Comparison of ENCODE assay signal across 8 cellular contexts in the genomic region with DNA sequence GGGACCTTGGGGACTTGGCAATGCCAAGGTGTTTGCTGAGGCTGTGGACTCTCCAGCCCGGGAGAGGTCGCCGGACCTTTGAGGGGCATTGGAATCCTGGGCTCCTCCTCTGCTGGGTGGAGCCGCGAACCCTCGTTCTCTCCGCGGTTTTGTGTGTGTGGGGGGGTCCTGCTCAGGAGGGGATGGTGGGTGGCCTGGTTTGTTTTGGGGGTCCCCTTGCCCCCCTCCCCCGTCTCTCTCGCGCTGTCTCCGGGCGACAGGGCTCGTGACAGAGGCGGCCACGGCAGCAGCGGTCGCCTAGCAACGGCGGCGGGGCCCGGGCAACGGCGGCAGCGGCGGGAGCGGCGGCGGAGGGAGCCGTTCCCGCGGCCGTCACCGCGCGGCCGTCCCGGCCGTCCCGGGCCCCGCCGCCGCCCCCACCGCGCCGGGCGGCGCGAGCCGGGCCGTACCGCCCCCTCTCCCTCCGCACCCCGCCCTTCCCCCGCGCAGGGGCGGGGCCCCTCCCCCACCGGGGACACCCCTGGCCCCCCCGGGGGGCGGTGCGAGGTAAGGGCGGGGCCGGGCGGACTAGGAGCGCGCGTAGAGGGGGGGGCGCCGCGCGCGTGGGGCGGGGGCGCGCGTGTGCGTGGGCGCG. TPM values are rescaled to one million over a fixed set of nuclear protein-coding genes. Genes with fewer than 3 reads are reported as not detected.
A peak's percentile ranks its signal among the peaks of the same experiment; 100 is the strongest.
DNase-seq lines count a peak whose midpoint lies in the region; ATAC-seq and TF ChIP-seq lines count a peak whose summit lies in the region.

No MANE protein-coding gene starts in this region.

- no peaks in the 10 kb centered on the region for H3K9me3 ChIP-seq in NT2/D1 (ENCODE audit: insufficient read depth, low read length)
- no peaks in the 10 kb centered on the region for H3K9me3 ChIP-seq in osteoblast (ENCODE audit: low read depth, low read length)

- H3K36me3 ChIP-seq in NT2/D1 (ENCODE audit: insufficient read depth, insufficient read length, low read length), result peaks cover 16% of the 10 kb centered on the region
- peaks cover 7% of the 10 kb centered on the region for H3K36me3 ChIP-seq in osteoblast (ENCODE audit: insufficient read depth, low read length)

- H3K4me1 ChIP-seq in NT2/D1 (ENCODE audit: insufficient read depth, insufficient read length), result peaks cover 21% of the 10 kb centered on the region
- H3K4me1 ChIP-seq in osteoblast (ENCODE audit: insufficient read depth, low read length), result peaks cover 36% of the 10 kb centered on the region

- peaks cover 34% of the 10 kb centered on the region for H4K20me1 ChIP-seq in osteoblast (ENCODE audit: insufficient read depth, low read length)

- TF ChIP-seq CTCF in GM12865 (IDR thresholded peaks at IDR 0.05; ENCODE audit: insufficient read depth, low read depth, low read length, missing control alignments) (no peak), glutamatergic neuron (IDR thresholded peaks at IDR 0.05; ENCODE audit: partially characterized antibody, unreplicated experiment) (no peak), osteoblast (IDR thresholded peaks at IDR 0.05; ENCODE audit: extremely low read depth, low read depth, low read length) (no peak)

- no peak for ATAC-seq in GM21367 (IDR thresholded peaks at IDR 0.05; ENCODE audit: unreplicated experiment)

- H3K9ac ChIP-seq in NT2/D1 (ENCODE audit: insufficient read length, low read depth), result peak overlapping the region; percentile 79

- H3K79me2 ChIP-seq in osteoblast (ENCODE audit: insufficient read depth, low read length), result peaks cover 57% of the 10 kb centered on the region

- no peaks in the 10 kb centered on the region for H3K9me3 Mint-ChIP-seq in activated naive CD4-positive, alpha-beta T cell treated with anti-CD3 and anti-CD28 coated beads for 36 hours
- peaks cover 10% of the 10 kb centered on the region for H3K9me3 Mint-ChIP-seq in glutamatergic neuron (ENCODE audit: unreplicated experiment)

- peaks cover 67% of the 10 kb centered on the region for H3K4me1 Mint-ChIP-seq in activated naive CD4-positive, alpha-beta T cell treated with anti-CD3 and anti-CD28 coated beads for 36 hours (ENCODE audit: low read depth)
- H3K4me1 Mint-ChIP-seq in glutamatergic neuron (ENCODE audit: low read depth, unreplicated experiment), result peaks cover 70% of the 10 kb centered on the region

- DNase-seq in GM12865 (ENCODE audit: low read depth), result peak; percentile 41
- no peak for DNase-seq in NT2/D1 (ENCODE audit: low read depth, low spot score)
- DNase-seq in activated naive CD4-positive, alpha-beta T cell treated with anti-CD3 and anti-CD28 coated beads for 36 hours, result peak; percentile 58
- DNase-seq in glutamatergic neuron, result peak; percentile 70
- peak; percentile 98 for DNase-seq in osteoblast (ENCODE audit: insufficient read length, low spot score, missing footprints)
- no peak for DNase-seq in HPDE6-E6E7 (ENCODE audit: extremely low spot score)
- DNase-seq in NCI-H526 treated with DMSO at 0.1 percent for 48 hours (lab: John Stamatoyannopoulos, UW), result no peak

- intact Hi-C loops in activated naive CD4-positive, alpha-beta T cell treated with anti-CD3 and anti-CD28 coated beads for 36 hours (cut with micrococcal nuclease), result loop anchor here (5.0 kb wide), 1 partner anchor 265 kb away; no protein-coding TSS in a partner anchor

- H3K4me3 Mint-ChIP-seq in activated naive CD4-positive, alpha-beta T cell treated with anti-CD3 and anti-CD28 coated beads for 36 hours, result peak overlapping the region; percentile 87
- peak overlapping the region; percentile 89 for H3K4me3 Mint-ChIP-seq in glutamatergic neuron (ENCODE audit: unreplicated experiment)

- H3K27me3 Mint-ChIP-seq in activated naive CD4-positive, alpha-beta T cell treated with anti-CD3 and anti-CD28 coated beads for 36 hours (ENCODE audit: low read depth), result no peaks in the 10 kb centered on the region
- peaks cover 12% of the 10 kb centered on the region for H3K27me3 Mint-ChIP-seq in glutamatergic neuron (ENCODE audit: unreplicated experiment)

- peak overlapping the region; percentile 92 for H3K4me2 ChIP-seq in osteoblast (ENCODE audit: insufficient read depth, low read length)

- H2AFZ ChIP-seq in osteoblast (ENCODE audit: low read length), result peak overlapping the region; percentile 66

- H3K27ac Mint-ChIP-seq in activated naive CD4-positive, alpha-beta T cell treated with anti-CD3 and anti-CD28 coated beads for 36 hours, result peak overlapping the region; percentile 88
- H3K27ac Mint-ChIP-seq in glutamatergic neuron (ENCODE audit: unreplicated experiment), result no peak overlapping the region

- no peaks in the 10 kb centered on the region for H3K27me3 ChIP-seq in NT2/D1 (ENCODE audit: insufficient read depth, insufficient read length)
- H3K27me3 ChIP-seq in osteoblast (ENCODE audit: insufficient read depth, low read length), result no peaks in the 10 kb centered on the region

- CTCF ChIA-PET in activated naive CD4-positive, alpha-beta T cell treated with anti-CD3 and anti-CD28 coated beads for 36 hours (lab: Charles Lee), result no interaction called here

- H3K36me3 Mint-ChIP-seq in activated naive CD4-positive, alpha-beta T cell treated with anti-CD3 and anti-CD28 coated beads for 36 hours (ENCODE audit: low read depth), result peaks cover 1% of the 10 kb centered on the region
- H3K36me3 Mint-ChIP-seq in glutamatergic neuron (ENCODE audit: unreplicated experiment), result peaks cover 15% of the 10 kb centered on the region

- peak overlapping the region; percentile 52 for H3K27ac ChIP-seq in osteoblast (ENCODE audit: low read depth, low read length)

- H3K4me3 ChIP-seq in GM12865 (ENCODE audit: low read depth, low read length), result peak overlapping the region; percentile 68
- H3K4me3 ChIP-seq in NT2/D1 (ENCODE audit: insufficient read length, low read depth), result peak overlapping the region; percentile 54
- peak overlapping the region; percentile 79 for H3K4me3 ChIP-seq in osteoblast (ENCODE audit: insufficient read depth, low read length)

RNA-seq across cellular contexts. Expression of gene SYNGAP1, which starts 7.8 kb away (rescaled TPM):
- total RNA-seq in activated naive CD4-positive, alpha-beta T cell treated with anti-CD3 and anti-CD28 coated beads for 36 hours, result 10 to 100 TPM; 35.1 to 42.2 TPM
- 75.1 TPM for total RNA-seq in glutamatergic neuron (ENCODE audit: unreplicated experiment)
- total RNA-seq in osteoblast, result 6.9 and 8.8 TPM in 2 replicates

RNA-seq across cellular contexts. Expression of gene CUTA, which starts 9.8 kb away (rescaled TPM):
- 100 to 1,000 TPM; 163 to 181 TPM for total RNA-seq in activated naive CD4-positive, alpha-beta T cell treated with anti-CD3 and anti-CD28 coated beads for 36 hours
- total RNA-seq in glutamatergic neuron (ENCODE audit: unreplicated experiment), result 384 TPM
- 89.3 and 122 TPM in 2 replicates for total RNA-seq in osteoblast

RNA-seq across cellular contexts. Expression of gene PHF1, which starts 16.9 kb away (rescaled TPM):
- total RNA-seq in activated naive CD4-positive, alpha-beta T cell treated with anti-CD3 and anti-CD28 coated beads for 36 hours, result 10 to 100 TPM; 31.0 to 32.3 TPM
- total RNA-seq in glutamatergic neuron (ENCODE audit: unreplicated experiment) (73.5 TPM), osteoblast (25.9 and 30.8 TPM in 2 replicates)

RNA-seq across cellular contexts. Expression of gene ZBTB9, which starts 26.7 kb away (rescaled TPM):
- 1 to 10 TPM; 5.0 to 6.5 TPM for total RNA-seq in activated naive CD4-positive, alpha-beta T cell treated with anti-CD3 and anti-CD28 coated beads for 36 hours
- 9.6 TPM for total RNA-seq in glutamatergic neuron (ENCODE audit: unreplicated experiment)
- 4.1 and 4.7 TPM in 2 replicates for total RNA-seq in osteoblast

RNA-seq across cellular contexts. Expression of gene KIFC1, which starts 36.1 kb away (rescaled TPM):
- total RNA-seq in activated naive CD4-positive, alpha-beta T cell treated with anti-CD3 and anti-CD28 coated beads for 36 hours, result 100 to 1,000 TPM; 107 TPM
- total RNA-seq in glutamatergic neuron (ENCODE audit: unreplicated experiment) (14.8 TPM), osteoblast (3.2 and 4.0 TPM in 2 replicates)

Comparison
In these comparisons a context has a peak if more than half of its experiments do, and no peak if none do; other contexts are left out.
1. DNase-seq: peak in GM12865 (single experiment), activated naive CD4-positive, alpha-beta T cell treated with anti-CD3 and anti-CD28 coated beads for 36 hours (single experiment), glutamatergic neuron (single experiment) and osteoblast (single experiment); none in NT2/D1 (single experiment), HPDE6-E6E7 (single experiment) and NCI-H526 treated with DMSO at 0.1 percent for 48 hours (single experiment).
2. Peak in every context shown above with its lines, with median percentiles within 50 percentile points of each other: H3K4me3 ChIP-seq.